ENCODE assay signal across 1 cellular context in genomic region chr13:75760182-75760981, GRCh38.
TF ChIP-seq lines count a peak whose summit lies in the region.

No MANE protein-coding gene starts in this region.

TF ChIP-seq in K562, 482 proteins besides CTCF, POLR2A, EP300 and RAD21 (continued from another document):
- TF ChIP-seq E4F1 (CRISPR knock-in tag; IDR thresholded peaks at IDR 0.05; ENCODE audit: borderline replicate concordance) (no peak), CBX5 (IDR thresholded peaks at IDR 0.05; ENCODE audit: borderline replicate concordance, low read depth) (no peak), SMC3 (conservative IDR thresholded peaks at IDR 0.05; ENCODE audit: insufficient read depth, low read depth, low read length) (no peak), MAZ (CRISPR knock-in tag; conservative IDR thresholded peaks at IDR 0.05 in 1 of 2, IDR thresholded peaks at IDR 0.05 in 1 of 2) (no peak), ILF3 (IDR thresholded peaks at IDR 0.05; ENCODE audit: borderline replicate concordance) (no peak), TRIM24 (IDR thresholded peaks at IDR 0.05) (no peak), ZNF79 (CRISPR knock-in tag; IDR thresholded peaks at IDR 0.05; ENCODE audit: low read depth) (no peak), RBM34 (IDR thresholded peaks at IDR 0.05; ENCODE audit: borderline replicate concordance, insufficient read depth, low read length) (no peak), ZNF445 (CRISPR knock-in tag; IDR thresholded peaks at IDR 0.05; ENCODE audit: low read depth) (no peak), ZNF197 (CRISPR knock-in tag; IDR thresholded peaks at IDR 0.05; ENCODE audit: low read depth) (no peak), NBN (IDR thresholded peaks at IDR 0.05; ENCODE audit: low read depth) (no peak), ZFP91 (CRISPR knock-in tag; IDR thresholded peaks at IDR 0.05) (no peak), POLR2B (IDR thresholded peaks at IDR 0.05; ENCODE audit: low read depth, partially characterized antibody) (no peak)
